ENCODE assay signal across 8 cellular contexts in the genomic region with DNA sequence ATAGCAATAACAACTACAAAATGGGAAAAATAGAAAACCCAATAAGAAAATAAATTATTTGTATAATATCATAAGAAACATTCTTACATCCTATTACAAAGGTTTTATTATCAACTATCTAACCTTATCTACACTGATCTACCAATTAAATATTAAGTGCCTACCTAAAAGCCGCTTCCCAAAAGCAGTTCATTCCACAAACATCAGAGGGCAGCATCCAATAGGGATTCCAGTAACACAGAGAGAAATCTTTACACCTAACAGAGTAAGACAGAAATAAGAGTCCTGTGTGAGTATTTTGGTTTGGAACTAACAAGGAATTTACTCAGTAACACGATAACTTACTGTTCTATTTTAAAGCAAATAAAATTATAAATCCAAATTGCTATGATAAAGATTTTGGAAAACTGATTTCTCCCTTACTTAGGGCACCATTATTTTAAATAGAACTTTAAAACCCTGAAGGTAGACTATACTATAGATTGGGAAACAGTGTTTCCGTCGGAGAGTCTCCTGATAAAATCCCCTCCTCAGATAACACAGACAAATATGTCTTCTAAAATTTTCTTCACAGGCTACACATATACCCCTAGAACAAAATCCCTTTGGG. TPM values are rescaled to one million over a fixed set of nuclear protein-coding genes. Genes with fewer than 3 reads are reported as not detected.
DNase-seq lines count a peak whose midpoint lies in the region; ATAC-seq and TF ChIP-seq lines count a peak whose summit lies in the region.

No MANE protein-coding gene starts in this region.

- H3K27ac ChIP-seq in stomach, result no peak overlapping the region

- 20 to 34% (median 27%) methylated on average over 4 of the region's 4 CpGs for WGBS in stomach, 5 donors

- H3K27me3 ChIP-seq in stomach, result no peaks in the 10 kb centered on the region

- H3K36me3 ChIP-seq in stomach, result no peaks in the 10 kb centered on the region

- ATAC-seq in HG02970 (IDR thresholded peaks at IDR 0.05; ENCODE audit: low FRiP score, unreplicated experiment), result no peak

- H3K4me3 ChIP-seq in astrocyte of the cerebellum (ENCODE audit: low read depth, low read length) (no peak overlapping the region), stomach (no peak overlapping the region)

- H3K9me3 ChIP-seq in stomach, result no peaks in the 10 kb centered on the region

- intact Hi-C loops in stomach (cut with DNase I; ENCODE audit: low total_unique reads), result no loop called here

- H3K4me1 ChIP-seq in stomach, result peaks cover 1 to 55% (median 21%) of the 10 kb centered on the region in 4 donors

- TF ChIP-seq EP300 in stomach (IDR thresholded peaks at IDR 0.05), result no peak

- no peak for TF ChIP-seq POLR2A in stomach (IDR thresholded peaks at IDR 0.05)

- DNase-seq in AG08395 (ENCODE audit: low spot score), result peak; percentile 68
- DNase-seq in NCI-H2196 treated with DMSO at 0.1 percent for 48 hours (lab: John Stamatoyannopoulos, UW; ENCODE audit: unreplicated experiment), result peak; percentile 61
- DNase-seq in astrocyte of the cerebellum (ENCODE audit: low read depth), result peak; percentile 81
- DNase-seq in hippocampal formation (lab: John Stamatoyannopoulos, UW), result peak; percentile 24 to 67
- DNase-seq in stomach, result no peak
- DNase-seq in T-helper 1 cell, result no peak

- TF ChIP-seq CTCF in GM12874 (IDR thresholded peaks at IDR 0.05; ENCODE audit: insufficient read depth, low read depth, low read length) (peak; percentile 20; the same call in 1 of the 2 replicates), astrocyte of the cerebellum (IDR thresholded peaks at IDR 0.05; ENCODE audit: low read depth, low read length, missing control alignments) (peak; percentile 81), stomach (IDR thresholded peaks at IDR 0.05) (peak in 5 of 7 experiments; percentile 75 to 79 (median 78))

- in situ Hi-C loops in astrocyte of the cerebellum (cut with HindIII; ENCODE audit: low sequenced_read_pairs), result loop anchor here (25.0 kb wide), 1 partner anchor 1158 kb away; no protein-coding TSS in a partner anchor

RNA-seq across cellular contexts. Expression of a gene that starts 15.0 kb away (rescaled TPM):
- 10 to 100 TPM in 3 of 5 donors, 1 to 10 TPM in 2; 3.2 to 17.6 (median 11.7) TPM for total RNA-seq in stomach
- polyA plus RNA-seq in stomach, result 1 to 10 TPM; 1.4 to 1.9 (median 1.7) TPM

Comparison
In these comparisons a context has a peak if more than half of its experiments do, and no peak if none do; other contexts are left out.
1. DNase-seq: peak in AG08395 (single experiment), NCI-H2196 treated with DMSO at 0.1 percent for 48 hours (single experiment), astrocyte of the cerebellum (single experiment) and hippocampal formation (2 of 2); none in stomach (single experiment) and T-helper 1 cell (0 of 5).
2. CTCF ChIP-seq: peak in every context shown above with its lines; median percentile 81 in astrocyte of the cerebellum; 78 in stomach; 20 in GM12874.